13 cellular contexts compared by ENCODE assay signal in the genomic region with DNA sequence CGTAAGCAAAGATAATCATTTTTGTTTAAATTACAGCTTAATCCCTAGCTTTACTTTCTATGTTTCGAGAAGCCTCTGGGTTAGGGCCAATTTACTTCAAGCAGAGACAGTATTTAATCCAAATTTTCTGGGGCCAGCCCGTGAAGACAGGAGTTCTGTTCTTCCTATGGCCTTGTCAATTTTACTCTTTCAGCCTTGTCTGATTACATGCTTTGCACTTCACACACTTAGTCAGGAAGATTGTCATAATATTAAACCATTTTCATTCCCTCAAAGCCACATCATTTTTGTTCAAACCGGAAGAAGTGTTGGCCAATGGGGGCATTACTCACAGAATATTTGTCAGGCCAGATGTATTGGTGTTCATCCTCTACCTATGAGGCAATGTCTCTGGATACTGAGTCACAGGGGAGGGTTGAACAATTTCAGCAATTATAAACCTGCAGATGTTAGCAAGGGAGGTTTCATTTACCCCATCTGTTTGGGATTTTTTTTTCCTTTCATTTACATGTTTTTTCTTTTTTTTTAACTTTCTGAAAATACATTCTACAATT.
DNase-seq lines count a peak whose midpoint lies in the region; ATAC-seq and TF ChIP-seq lines count a peak whose summit lies in the region.
"Had no signal": no experiment of that assay in that cellular context is flagged by ENCODE, and none has a peak within 500 bp of the region (broad histone marks: within the 10 kb centered on the region; RNA-seq: fewer than 3 reads in every experiment).

No MANE protein-coding gene starts in this region.

- H3K27ac Mint-ChIP-seq in activated CD8-positive, alpha-beta T cell treated with anti-CD3 and anti-CD28 coated beads, Interleukin-2, amount 10 ng/mL, durations not matched to agents 7 days and 5 days = no peak overlapping the region
- H3K27ac Mint-ChIP-seq: activated T-cell treated with anti-CD3 and anti-CD28 coated beads, Interleukin-2, amount 50 U/mL, for 72 hours had no signal

- no peak overlapping the region for H3K4me3 ChIP-seq in AG10803 (ENCODE audit: low read length)
- no peak overlapping the region for H3K4me3 ChIP-seq in MG63
- H3K4me3 ChIP-seq: GM12878, spleen had no signal

- no peaks in the 10 kb centered on the region for H3K27me3 Mint-ChIP-seq in activated CD8-positive, alpha-beta T cell treated with anti-CD3 and anti-CD28 coated beads, Interleukin-2, amount 10 ng/mL, durations not matched to agents 7 days and 5 days (ENCODE audit: low read depth)

- no peak overlapping the region for H3K4me3 Mint-ChIP-seq in activated CD8-positive, alpha-beta T cell treated with anti-CD3 and anti-CD28 coated beads, Interleukin-2, amount 10 ng/mL, durations not matched to agents 7 days and 5 days
- H3K4me3 Mint-ChIP-seq: activated T-cell treated with anti-CD3 and anti-CD28 coated beads, Interleukin-2, amount 50 U/mL, for 72 hours had no signal

- no peak for TF ChIP-seq CTCF in AG10803 (conservative IDR thresholded peaks at IDR 0.05; ENCODE audit: low read length)

- H3K4me1 Mint-ChIP-seq in activated CD8-positive, alpha-beta T cell treated with anti-CD3 and anti-CD28 coated beads, Interleukin-2, amount 10 ng/mL, durations not matched to agents 7 days and 5 days (ENCODE audit: low read depth) = no peaks in the 10 kb centered on the region

- DNase-seq in AG10803 (ENCODE audit: low read depth) (peak; percentile 93), MG63 (peak; percentile 54), astrocyte of the hippocampus (ENCODE audit: low read depth, low spot score) (peak; percentile 3), kidney glomerular epithelial cell (lab: John Stamatoyannopoulos, UW) (peak; percentile 72), NCI-H748 treated with DMSO at 0.1 percent for 48 hours (lab: John Stamatoyannopoulos, UW) (no peak), foreskin melanocyte (no peak)
- no peak for DNase-seq in activated CD8-positive, alpha-beta T cell treated with anti-CD3 and anti-CD28 coated beads, Interleukin-2, amount 10 ng/mL, durations not matched to agents 7 days and 5 days
- DNase-seq: activated T-cell treated with anti-CD3 and anti-CD28 coated beads, Interleukin-2, amount 50 U/mL, for 72 hours; cerebellar nuclear complex; NCI-H1930; spleen had no signal

- H3K27me3 ChIP-seq in MG63 = no peaks in the 10 kb centered on the region
- H3K27me3 ChIP-seq: spleen had no signal

- no peaks in the 10 kb centered on the region for H3K36me3 Mint-ChIP-seq in activated CD8-positive, alpha-beta T cell treated with anti-CD3 and anti-CD28 coated beads, Interleukin-2, amount 10 ng/mL, durations not matched to agents 7 days and 5 days (ENCODE audit: low read depth)

- ATAC-seq in activated CD8-positive, alpha-beta T cell treated with anti-CD3 and anti-CD28 coated beads, Interleukin-2, amount 10 ng/mL, durations not matched to agents 7 days and 5 days = no peak
- ATAC-seq in HG02588 (IDR thresholded peaks at IDR 0.05; ENCODE audit: unreplicated experiment) = no peak
- ATAC-seq: activated T-cell treated with anti-CD3 and anti-CD28 coated beads, Interleukin-2, amount 50 U/mL, for 72 hours; GM12878 had no signal

- CTCF ChIA-PET in activated CD8-positive, alpha-beta T cell treated with anti-CD3 and anti-CD28 coated beads, Interleukin-2, amount 10 ng/mL, durations not matched to agents 7 days and 5 days (lab: Charles Lee) = no interaction called here

- POLR2A ChIA-PET in activated CD8-positive, alpha-beta T cell treated with anti-CD3 and anti-CD28 coated beads, Interleukin-2, amount 10 ng/mL, durations not matched to agents 7 days and 5 days (lab: Charles Lee) = no interaction called here

- H3K9me3 ChIP-seq in MG63 = no peaks in the 10 kb centered on the region; the same call in 1 of the 2 replicates
- H3K9me3 ChIP-seq: spleen had no signal

- no peaks in the 10 kb centered on the region for H3K9me3 Mint-ChIP-seq in activated CD8-positive, alpha-beta T cell treated with anti-CD3 and anti-CD28 coated beads, Interleukin-2, amount 10 ng/mL, durations not matched to agents 7 days and 5 days (ENCODE audit: insufficient read depth)

- H3K36me3 ChIP-seq in MG63 = no peaks in the 10 kb centered on the region
- H3K36me3 ChIP-seq: spleen had no signal

Comparison
In these comparisons a context has a peak if more than half of its experiments do, and no peak if none do; other contexts are left out.
1. DNase-seq: peak in AG10803 (single experiment), MG63 (single experiment), astrocyte of the hippocampus (single experiment) and kidney glomerular epithelial cell (single experiment); none in activated CD8-positive, alpha-beta T cell treated with anti-CD3 and anti-CD28 coated beads, Interleukin-2, amount 10 ng/mL, durations not matched to agents 7 days and 5 days (single experiment), NCI-H748 treated with DMSO at 0.1 percent for 48 hours (single experiment) and foreskin melanocyte (single experiment).